ENCODE assay signal across 23 cellular contexts in genomic region chrX:8636442-8636841, GRCh38.
"Had no signal": no experiment of that assay in that cellular context is flagged by ENCODE, and none has a peak within 500 bp of the region (broad histone marks: within the 10 kb centered on the region; RNA-seq: fewer than 3 reads in every experiment).

No MANE protein-coding gene starts in this region.

- DNase-seq: IMR-90, Karpas-422, KG1, MG63, NCI-H1092, NCI-H1105 treated with DMSO at 0.1 percent for 48 hours, NCI-H1417 treated with DMSO at 0.1 percent for 48 hours, NCI-H146, NCI-H1694 treated with DMSO at 0.1 percent for 48 hours, NCI-H1930, NCI-H2081, NCI-H2107, NCI-H226, NCI-H446, NCI-H510A, NCI-H524 treated with DMSO at 0.1 percent for 48 hours, Right ventricle myocardium superior, RPMI8226, SIG-M5 had no signal

- H3K27me3 ChIP-seq: MG63, SJSA1 had no signal

- H3K9me3 ChIP-seq: MG63, SJSA1 had no signal

- ATAC-seq: HepG2 had no signal

- H3K36me3 ChIP-seq: MG63, SJSA1 had no signal

- H3K27ac ChIP-seq: SJSA1, SK-N-MC had no signal

- H3K4me3 ChIP-seq: MG63, SJSA1, SK-N-MC had no signal

- FAIRE-seq: HepG2, RCC 7860 had no signal
